In genomic region chr6:29953001-29953436, GRCh38 we compare ENCODE assay signal across 15 cellular contexts. TPM values are rescaled to one million over a fixed set of nuclear protein-coding genes. Genes with fewer than 3 reads are reported as not detected.
A peak's percentile ranks its signal among the peaks of the same experiment; 100 is the strongest.
DNase-seq lines count a peak whose midpoint lies in the region; ATAC-seq and TF ChIP-seq lines count a peak whose summit lies in the region.
"Had no signal": no experiment of that assay in that cellular context is flagged by ENCODE, and none has a peak within 500 bp of the region (broad histone marks: within the 10 kb centered on the region; RNA-seq: fewer than 3 reads in every experiment).

No MANE protein-coding gene starts in this region.

- H3K4me1 Mint-ChIP-seq in CD8-positive, alpha-beta T cell (ENCODE audit: low read depth) = peaks cover 40% of the 10 kb centered on the region
- peaks cover 10% of the 10 kb centered on the region for H3K4me1 Mint-ChIP-seq in activated CD4-positive, alpha-beta memory T cell treated with anti-CD3 and anti-CD28 coated beads for 36 hours (ENCODE audit: low read depth)

- no peak overlapping the region for H3K4me3 ChIP-seq in fibroblast of villous mesenchyme (ENCODE audit: low read depth, low read length)
- no peak overlapping the region for H3K4me3 ChIP-seq in skeletal muscle tissue (ENCODE audit: low read length in 3 of 3)
- H3K4me3 ChIP-seq in CD8-positive, alpha-beta T cell (ENCODE audit: low read depth, low read length) = no peak overlapping the region
- H3K4me3 ChIP-seq: sigmoid colon, tibial artery had no signal

- peak; percentile 77 for ATAC-seq in SK-N-SH treated with all-trans-retinoic acid at 6 μM for 48 hours
- ATAC-seq in CD8-positive, alpha-beta T cell = no peak

- H3K4me1 ChIP-seq in skeletal muscle tissue (ENCODE audit: control insufficient read depth in 3 of 3, insufficient read depth in 3 of 3, low read length in 3 of 3) = peaks cover 4 to 16% (median 10%) of the 10 kb centered on the region in 3 donors
- peaks cover 21% of the 10 kb centered on the region for H3K4me1 ChIP-seq in CD8-positive, alpha-beta T cell (ENCODE audit: insufficient read depth, low read length)

- intact Hi-C loops in CD8-positive, alpha-beta T cell (cut with DNase I, micrococcal nuclease) = no loop called here
- intact Hi-C loops in activated CD4-positive, alpha-beta memory T cell treated with anti-CD3 and anti-CD28 coated beads for 36 hours (cut with micrococcal nuclease) = no loop called here

- POLR2A ChIA-PET in CD8-positive, alpha-beta T cell (lab: Charles Lee) = no interaction called here
- POLR2A ChIA-PET in activated CD4-positive, alpha-beta memory T cell treated with anti-CD3 and anti-CD28 coated beads for 36 hours (lab: Charles Lee) = no interaction called here

- H3K9me3 Mint-ChIP-seq in CD8-positive, alpha-beta T cell = no peaks in the 10 kb centered on the region
- H3K9me3 Mint-ChIP-seq in activated CD4-positive, alpha-beta memory T cell treated with anti-CD3 and anti-CD28 coated beads for 36 hours = no peaks in the 10 kb centered on the region
- H3K9me3 Mint-ChIP-seq: activated B cell treated with CpG ODN at 0.5 μM for 24 hours, naive B cell had no signal

- DNase-seq in HCEC 1CT (peak; percentile 88), fibroblast of villous mesenchyme (ENCODE audit: low read depth) (peak; percentile 63), cerebellar cortex (ENCODE audit: low spot score) (no peak)
- no peak for DNase-seq in CD8-positive, alpha-beta T cell
- DNase-seq in activated CD4-positive, alpha-beta memory T cell treated with anti-CD3 and anti-CD28 coated beads for 36 hours = no peak
- DNase-seq in stimulated activated CD4-positive, alpha-beta T cell treated with anti-CD3 and anti-CD28 coated beads, Interleukin-12 subunit alpha, Interleukin-12 subunit beta, amount 100 ng/mL, for 4 hours = no peak
- DNase-seq: activated B cell treated with CpG ODN at 0.5 μM for 24 hours, DMS153, MM.1S, naive B cell, NCI-H446 treated with DMSO at 0.1 percent for 48 hours, sigmoid colon, tibial artery had no signal

- no peaks in the 10 kb centered on the region for H3K27me3 ChIP-seq in skeletal muscle tissue (ENCODE audit: control insufficient read depth in 3 of 3, insufficient read depth in 3 of 3, low read length in 3 of 3)
- no peaks in the 10 kb centered on the region for H3K27me3 ChIP-seq in CD8-positive, alpha-beta T cell (ENCODE audit: insufficient read depth, low read length)
- H3K27me3 ChIP-seq: sigmoid colon, tibial artery had no signal

- H3K27ac Mint-ChIP-seq in CD8-positive, alpha-beta T cell = no peak overlapping the region
- no peak overlapping the region for H3K27ac Mint-ChIP-seq in activated CD4-positive, alpha-beta memory T cell treated with anti-CD3 and anti-CD28 coated beads for 36 hours
- H3K27ac Mint-ChIP-seq: activated B cell treated with CpG ODN at 0.5 μM for 24 hours, naive B cell had no signal

- CTCF ChIA-PET in CD8-positive, alpha-beta T cell (lab: Charles Lee) = no interaction called here
- CTCF ChIA-PET in activated CD4-positive, alpha-beta memory T cell treated with anti-CD3 and anti-CD28 coated beads for 36 hours (lab: Charles Lee) = interaction anchor here (1.3 kb wide), 1 partner anchor 9 kb away, joined by 3 read pairs; no protein-coding TSS in a partner anchor

- no peak for TF ChIP-seq CTCF in fibroblast of villous mesenchyme (IDR thresholded peaks at IDR 0.05; ENCODE audit: insufficient read depth, low read depth, low read length)
- no peak for TF ChIP-seq CTCF in CD8-positive, alpha-beta T cell (IDR thresholded peaks at IDR 0.05)

- no peaks in the 10 kb centered on the region for H3K27me3 Mint-ChIP-seq in CD8-positive, alpha-beta T cell (ENCODE audit: low read depth)
- H3K27me3 Mint-ChIP-seq in activated CD4-positive, alpha-beta memory T cell treated with anti-CD3 and anti-CD28 coated beads for 36 hours = no peaks in the 10 kb centered on the region
- H3K27me3 Mint-ChIP-seq: activated B cell treated with CpG ODN at 0.5 μM for 24 hours, naive B cell had no signal

- peaks cover 7 to 10% (median 9%) of the 10 kb centered on the region in 3 donors for H3K36me3 ChIP-seq in skeletal muscle tissue (ENCODE audit: control insufficient read depth in 3 of 3, insufficient read depth in 3 of 3, low read length in 3 of 3)
- H3K36me3 ChIP-seq in CD8-positive, alpha-beta T cell (ENCODE audit: insufficient read depth, low read length) = peaks cover 9% of the 10 kb centered on the region
- H3K36me3 ChIP-seq: sigmoid colon had no signal

- no peak overlapping the region for H3K4me3 Mint-ChIP-seq in CD8-positive, alpha-beta T cell
- H3K4me3 Mint-ChIP-seq in activated CD4-positive, alpha-beta memory T cell treated with anti-CD3 and anti-CD28 coated beads for 36 hours = no peak overlapping the region
- H3K4me3 Mint-ChIP-seq: activated B cell treated with CpG ODN at 0.5 μM for 24 hours, naive B cell had no signal

- peak overlapping the region; percentile 56 for H3K27ac ChIP-seq in skeletal muscle tissue (ENCODE audit: low read depth, low read length)
- H3K27ac ChIP-seq in CD8-positive, alpha-beta T cell (ENCODE audit: low read depth, low read length) = no peak overlapping the region
- H3K27ac ChIP-seq: tibial artery had no signal

- H3K9me3 ChIP-seq in skeletal muscle tissue (ENCODE audit: control insufficient read depth in 3 of 3, low read length in 3 of 3) = no peaks in the 10 kb centered on the region
- H3K9me3 ChIP-seq in CD8-positive, alpha-beta T cell (ENCODE audit: low read length) = no peaks in the 10 kb centered on the region
- H3K9me3 ChIP-seq: sigmoid colon, tibial artery had no signal

- peaks cover 23% of the 10 kb centered on the region for H3K36me3 Mint-ChIP-seq in CD8-positive, alpha-beta T cell
- peaks cover 17% of the 10 kb centered on the region for H3K36me3 Mint-ChIP-seq in activated CD4-positive, alpha-beta memory T cell treated with anti-CD3 and anti-CD28 coated beads for 36 hours

- no peak overlapping the region for H3K9ac ChIP-seq in skeletal muscle tissue (ENCODE audit: low read depth in 1 of 3, low read length in 3 of 3)

TF ChIP-seq in SK-N-SH treated with all-trans-retinoic acid at 6 μM for 48 hours, 23 proteins besides CTCF, POLR2A, EP300 and RAD21:
- no peak for TF ChIP-seq ZC3H10 (CRISPR knock-in tag; IDR thresholded peaks at IDR 0.05)
- TF ChIP-seq PATZ1 (CRISPR knock-in tag; IDR thresholded peaks at IDR 0.05; ENCODE audit: borderline replicate concordance) = no peak
- TF ChIP-seq ZFP30 (CRISPR knock-in tag; IDR thresholded peaks at IDR 0.05) = no peak
- TF ChIP-seq ZNF70 (CRISPR knock-in tag; IDR thresholded peaks at IDR 0.05) = no peak
- TF ChIP-seq ESRRG (CRISPR knock-in tag; IDR thresholded peaks at IDR 0.05) = no peak
- TF ChIP-seq OSR1 (CRISPR knock-in tag; IDR thresholded peaks at IDR 0.05) = no peak
- no peak for TF ChIP-seq ZFP3 (CRISPR knock-in tag; IDR thresholded peaks at IDR 0.05)
- TF ChIP-seq CSRNP3 (CRISPR knock-in tag; IDR thresholded peaks at IDR 0.05) = no peak
- no peak for TF ChIP-seq GLIS3 (CRISPR knock-in tag; IDR thresholded peaks at IDR 0.05)
- TF ChIP-seq RARB (CRISPR knock-in tag; IDR thresholded peaks at IDR 0.05) = no peak
- TF ChIP-seq ZNF8 (CRISPR knock-in tag; IDR thresholded peaks at IDR 0.05) = no peak

RNA-seq across cellular contexts. Expression of gene HLA-A, which starts 10.7 kb away (rescaled TPM):
- 325 and 421 TPM in 2 replicates for total RNA-seq in fibroblast of villous mesenchyme
- total RNA-seq in skeletal muscle tissue = 113 TPM
- 1,000 to 10,000 TPM; 2,151 to 2,183 TPM for total RNA-seq in CD8-positive, alpha-beta T cell
- total RNA-seq in activated CD4-positive, alpha-beta memory T cell treated with anti-CD3 and anti-CD28 coated beads for 36 hours = 1,000 to 10,000 TPM; 1,413 to 1,470 TPM

Comparison
In these comparisons a context has a peak if more than half of its experiments do, and no peak if none do; other contexts are left out.
1. DNase-seq: peak in HCEC 1CT (single experiment) and fibroblast of villous mesenchyme (single experiment); none in cerebellar cortex (single experiment), CD8-positive, alpha-beta T cell (0 of 7), activated CD4-positive, alpha-beta memory T cell treated with anti-CD3 and anti-CD28 coated beads for 36 hours (single experiment) and stimulated activated CD4-positive, alpha-beta T cell treated with anti-CD3 and anti-CD28 coated beads, Interleukin-12 subunit alpha, Interleukin-12 subunit beta, amount 100 ng/mL, for 4 hours (single experiment).